ENCODE assay signal across 8 cellular contexts in genomic region chr7:137847418-137848050, GRCh38. TPM values are rescaled to one million over a fixed set of nuclear protein-coding genes. Genes with fewer than 3 reads are reported as not detected.
A peak's percentile ranks its signal among the peaks of the same experiment; 100 is the strongest.
DNase-seq lines count a peak whose midpoint lies in the region; ATAC-seq and TF ChIP-seq lines count a peak whose summit lies in the region.

No MANE protein-coding gene starts in this region.

- intact Hi-C loops in transverse colon (cut with DNase I; ENCODE audit: low total_unique reads) = no loop called here

- H3K27me3 Mint-ChIP-seq in stimulated activated naive CD8-positive, alpha-beta T cell treated with anti-CD3 and anti-CD28 coated beads, Interleukin-15, amount 100 ng/mL, for 72 hours = peaks cover 84% of the 10 kb centered on the region

- H3K4me1 ChIP-seq in SK-N-SH (ENCODE audit: control insufficient read depth in 1 of 2, insufficient read depth in 2 of 2, low read depth in 1 of 2, low read length in 1 of 2) (peaks cover 14 to 27% of the 10 kb centered on the region in 2 experiments; a peak in 3 of 4 replicates), hepatocyte (ENCODE audit: insufficient read depth) (peaks cover 2% of the 10 kb centered on the region), transverse colon (peaks cover 0 to 13% (median 10%) of the 10 kb centered on the region in 4 donors)

- H3K27me3 ChIP-seq in SK-N-SH (ENCODE audit: insufficient read depth) = no peaks in the 10 kb centered on the region
- H3K27me3 ChIP-seq in hepatocyte = peaks cover 51% of the 10 kb centered on the region
- peaks cover 58% of the 10 kb centered on the region for H3K27me3 ChIP-seq in transverse colon

- H3K36me3 ChIP-seq in SK-N-SH (replicated peaks in 1 of 2; ENCODE audit: control insufficient read depth in 1 of 2, insufficient read depth in 2 of 2, low read length in 1 of 2) (peaks cover 3 to 7% of the 10 kb centered on the region in 2 experiments), hepatocyte (replicated peaks; ENCODE audit: insufficient read depth, low read depth) (no peaks in the 10 kb centered on the region), transverse colon (no peaks in the 10 kb centered on the region)

- H2AFZ ChIP-seq in SK-N-SH (ENCODE audit: low read depth) (peak overlapping the region; percentile 73), hepatocyte (no peak overlapping the region)

- H3F3A ChIP-seq in SK-N-SH (replicated peaks; ENCODE audit: insufficient read depth) = peaks cover 38% of the 10 kb centered on the region

- H3K9me3 ChIP-seq in SK-N-SH (no peaks in the 10 kb centered on the region), hepatocyte (ENCODE audit: low read depth) (no peaks in the 10 kb centered on the region), transverse colon (no peaks in the 10 kb centered on the region)

- H3K9ac ChIP-seq in SK-N-SH = peak overlapping the region; percentile 63; the same call in 1 of the 2 replicates

- TF ChIP-seq CTCF in SK-N-SH (IDR thresholded peaks at IDR 0.05) (no peak), hepatocyte (IDR thresholded peaks at IDR 0.05; ENCODE audit: poor library complexity) (no peak), transverse colon (IDR thresholded peaks at IDR 0.05) (no peak)

- POLR2A ChIA-PET in SK-N-SH (lab: Yijun Ruan, JAX) = interaction anchor here (0.8 to 2.2 kb wide), 8 partner anchors 11 to 191 kb away, joined by 3 to 14 read pairs (median 4); partner anchors contain the start of gene CREB3L2

- H3K4me2 ChIP-seq in SK-N-SH = peak overlapping the region; percentile 84
- peak overlapping the region; percentile 93 for H3K4me2 ChIP-seq in hepatocyte

- peak overlapping the region in 1 of 2 experiments; percentile 87; a peak in 2 of 4 replicates for H3K27ac ChIP-seq in SK-N-SH (ENCODE audit: low read depth in 2 of 2, low read length in 1 of 2)
- no peak overlapping the region for H3K27ac ChIP-seq in hepatocyte
- H3K27ac ChIP-seq in transverse colon = no peak overlapping the region

- peak overlapping the region; percentile 75 to 81 for H3K4me3 Mint-ChIP-seq in stimulated activated naive CD8-positive, alpha-beta T cell treated with anti-CD3 and anti-CD28 coated beads, Interleukin-15, amount 100 ng/mL, for 72 hours

- TF ChIP-seq RAD21 in SK-N-SH (IDR thresholded peaks at IDR 0.05; ENCODE audit: low read length) = no peak

- CTCF ChIA-PET in SK-N-SH (lab: Yijun Ruan, JAX) = interaction anchor here (0.7 to 4.2 kb wide), 13 partner anchors 13 to 240 kb away, joined by 3 to 27 read pairs (median 3); partner anchors contain the start of gene CREB3L2

- H3K9me3 Mint-ChIP-seq in stimulated activated naive CD8-positive, alpha-beta T cell treated with anti-CD3 and anti-CD28 coated beads, Interleukin-15, amount 100 ng/mL, for 72 hours = peaks cover 12 to 16% of the 10 kb centered on the region in 2 donors

- H3K4me1 Mint-ChIP-seq in stimulated activated naive CD8-positive, alpha-beta T cell treated with anti-CD3 and anti-CD28 coated beads, Interleukin-15, amount 100 ng/mL, for 72 hours = peaks cover 36% of the 10 kb centered on the region

- H3K27ac Mint-ChIP-seq in stimulated activated naive CD8-positive, alpha-beta T cell treated with anti-CD3 and anti-CD28 coated beads, Interleukin-15, amount 100 ng/mL, for 72 hours = peak overlapping the region in 1 of 2 donors; percentile 89

- TF ChIP-seq POLR2A in transverse colon (IDR thresholded peaks at IDR 0.05) = no peak

- in situ Hi-C loops in transverse colon (cut with MboI; ENCODE audit: low pct_ligation_motif_present in 1 of 4, low pct_unique_long_range_greater_than_20kb in 1 of 4, low sequenced_read_pairs in 3 of 4) = loop anchor here in 1 of 4 donors (25.0 kb wide), 1 partner anchor 110 kb away; no protein-coding TSS in a partner anchor

- H3K79me2 ChIP-seq in SK-N-SH (ENCODE audit: insufficient read depth) (peaks cover 22% of the 10 kb centered on the region), hepatocyte (no peaks in the 10 kb centered on the region)

- no peaks in the 10 kb centered on the region for H3K9me2 ChIP-seq in SK-N-SH
- H3K9me2 ChIP-seq in hepatocyte (replicated peaks; ENCODE audit: insufficient read depth) = no peaks in the 10 kb centered on the region

- DNase-seq in NCI-H1092 treated with DMSO at 0.1 percent for 48 hours (lab: John Stamatoyannopoulos, UW) (peak; percentile 48), NCI-H1092 (lab: John Stamatoyannopoulos, UW) (no peak), SK-N-SH (no peak), hepatocyte (ENCODE audit: low spot score) (peak; percentile 22), AG08395 (ENCODE audit: low spot score) (no peak), SIG-M5 (lab: John Stamatoyannopoulos, UW) (no peak), transverse colon (no peak)
- DNase-seq in stimulated activated naive CD8-positive, alpha-beta T cell treated with anti-CD3 and anti-CD28 coated beads, Interleukin-15, amount 100 ng/mL, for 72 hours = peak; percentile 26 to 55

- WGBS in SK-N-SH (ENCODE audit: low lambda C conversion rate) = 40% methylated on average over 30 of the region's 31 CpGs
- 21% methylated on average over 31 of the region's 31 CpGs for WGBS in hepatocyte (ENCODE audit: low lambda C conversion rate, missing lambda C conversion rate)
- WGBS in transverse colon (ENCODE audit: low coverage in 1 of 2), 2 donors = 32 to 57% methylated on average over 8 to 31 of the region's 31 CpGs

- peak; percentile 67 for ATAC-seq in stimulated activated naive CD8-positive, alpha-beta T cell treated with anti-CD3 and anti-CD28 coated beads, Interleukin-15, amount 100 ng/mL, for 72 hours

- H4K20me1 ChIP-seq in SK-N-SH (ENCODE audit: insufficient read depth) (no peaks in the 10 kb centered on the region), hepatocyte (ENCODE audit: insufficient read depth, poor library complexity, severe bottlenecking) (no peaks in the 10 kb centered on the region)

- H3K4me3 ChIP-seq in SK-N-SH (ENCODE audit: low read depth in 2 of 2, low read length in 1 of 2) (peak overlapping the region; percentile 72 to 82), hepatocyte (peak overlapping the region; percentile 16), transverse colon (peak overlapping the region in 1 of 4 donors; percentile 31)

- TF ChIP-seq EP300 in SK-N-SH (IDR thresholded peaks at IDR 0.05; ENCODE audit: borderline replicate concordance in 1 of 2, low read depth in 1 of 2, low read length in 1 of 2) (no peak), transverse colon (IDR thresholded peaks at IDR 0.05; ENCODE audit: low read depth) (no peak)

TF ChIP-seq in SK-N-SH, 30 proteins besides CTCF, POLR2A, EP300 and RAD21:
- TF ChIP-seq PBX3 (IDR thresholded peaks at IDR 0.05) (no peak), GATA2 (CRISPR knock-in tag; IDR thresholded peaks at IDR 0.05) (0 out of 2 replicates have a peak, but pooled peaks have one; percentile 11), YY1 (IDR thresholded peaks at IDR 0.05; ENCODE audit: low read depth) (no peak), MAX (IDR thresholded peaks at IDR 0.05; ENCODE audit: low read depth) (no peak), CHD2 (IDR thresholded peaks at IDR 0.05; ENCODE audit: low read length, partially characterized antibody) (peak; percentile 25)
TF ChIP-seq in SK-N-SH: peak in this region for 2.

RNA-seq across cellular contexts. Expression of gene DGKI, which starts 0.8 kb away (rescaled TPM):
- polyA plus RNA-seq in SK-N-SH (2012; rRNA removed) (1.3 and 1.4 TPM in 2 replicates), hepatocyte (0.47 and 2.4 TPM in 2 replicates)
- polyA plus RNA-seq in SK-N-SH (2012; cell fraction: cytosol; rRNA removed) = 0.80 and 0.97 TPM in 2 replicates
- polyA plus RNA-seq in SK-N-SH (2012; cell fraction: nucleus; rRNA removed) = 2.6 and 4.5 TPM in 2 replicates
- total RNA-seq in hepatocyte (1.8 and 2.7 TPM in 2 replicates), transverse colon (1 to 10 TPM in 1 of 4 donors, under 1 TPM in 2, not detected in 1; 0.64 to 1.2 (median 1.00) TPM)

Comparison
In these comparisons a context has a peak if more than half of its experiments do, and no peak if none do; other contexts are left out.
1. DNase-seq: peak in NCI-H1092 treated with DMSO at 0.1 percent for 48 hours (single experiment), hepatocyte (single experiment) and stimulated activated naive CD8-positive, alpha-beta T cell treated with anti-CD3 and anti-CD28 coated beads, Interleukin-15, amount 100 ng/mL, for 72 hours (2 of 2); none in NCI-H1092 (single experiment), SK-N-SH (single experiment), AG08395 (single experiment), SIG-M5 (single experiment) and transverse colon (single experiment).